11 cellular contexts compared by ENCODE assay signal in genomic region chr15:101255615-101256350, GRCh38. TPM values are rescaled to one million over a fixed set of nuclear protein-coding genes. Genes with fewer than 3 reads are reported as not detected.
DNase-seq lines count a peak whose midpoint lies in the region; ATAC-seq and TF ChIP-seq lines count a peak whose summit lies in the region.
"Had no signal": no experiment of that assay in that cellular context is flagged by ENCODE, and none has a peak within 500 bp of the region (broad histone marks: within the 10 kb centered on the region; RNA-seq: fewer than 3 reads in every experiment).

No MANE protein-coding gene starts in this region.

- ATAC-seq in HG03378 (IDR thresholded peaks at IDR 0.05; ENCODE audit: unreplicated experiment): no peak

- peak in 75 of 76 experiments; percentile 13 to 93 (median 76) for DNase-seq in HUDEP-2 (lab: John Stamatoyannopoulos, UW; ENCODE audit: unreplicated experiment in 76 of 76)
- DNase-seq in NCI-H82 treated with DMSO at 0.1 percent for 48 hours (lab: John Stamatoyannopoulos, UW; ENCODE audit: unreplicated experiment): peak; percentile 23
- peak; percentile 92 to 96 for DNase-seq in erythroblast (lab: John Stamatoyannopoulos, UW)
- peak; percentile 78 for DNase-seq in non-pigmented ciliary epithelial cell (ENCODE audit: low read depth)
- DNase-seq in ureter (ENCODE audit: low spot score): no peak
- DNase-seq in posterior cingulate gyrus: no peak
- DNase-seq: activated naive CD4-positive, alpha-beta T cell treated with Interleukin-2 at 50 U/mL for 16 hours; EL; GOT3; MG63 had no signal

- intact Hi-C loops in posterior cingulate gyrus (cut with DNase I): no loop called here

- peak; percentile 72 for TF ChIP-seq POLR2A in erythroblast (IDR thresholded peaks at IDR 0.05; ENCODE audit: low read length)

RNA-seq across cellular contexts. Expression of gene CHSY1, which starts 3.9 kb away (rescaled TPM):
- total RNA-seq in ureter: 47.0 TPM

RNA-seq across cellular contexts. Expression of gene SELENOS, which starts 21.5 kb away (rescaled TPM):
- total RNA-seq in ureter: 49.1 TPM

RNA-seq across cellular contexts. Expression of gene SNRPA1, which starts 39.3 kb away (rescaled TPM):
- 71.6 TPM for total RNA-seq in ureter

Comparison
In these comparisons a context has a peak if more than half of its experiments do, and no peak if none do; other contexts are left out.
1. DNase-seq: peak in HUDEP-2 (75 of 76), NCI-H82 treated with DMSO at 0.1 percent for 48 hours (single experiment), erythroblast (2 of 2) and non-pigmented ciliary epithelial cell (single experiment); none in ureter (single experiment) and posterior cingulate gyrus (0 of 10).